Comparison of ENCODE assay signal across 8 cellular contexts in genomic region chr1:3746389-3746783, GRCh38. TPM values are rescaled to one million over a fixed set of nuclear protein-coding genes. Genes with fewer than 3 reads are reported as not detected.
A peak's percentile ranks its signal among the peaks of the same experiment; 100 is the strongest.
DNase-seq lines count a peak whose midpoint lies in the region; ATAC-seq and TF ChIP-seq lines count a peak whose summit lies in the region.

No MANE protein-coding gene starts in this region.

- DNase-seq in AG10803 (ENCODE audit: low read depth) (no peak), choroid plexus epithelial cell (ENCODE audit: low read depth) (no peak), NOMO-1 treated with DMSO at 0.1 percent for 48 hours (lab: John Stamatoyannopoulos, UW; ENCODE audit: unreplicated experiment) (no peak), GF-D8 (lab: John Stamatoyannopoulos, UW) (no peak), NCI-H446 treated with DMSO at 0.1 percent for 48 hours (lab: John Stamatoyannopoulos, UW) (no peak)

- no peak for ATAC-seq in HG02588 (IDR thresholded peaks at IDR 0.05; ENCODE audit: unreplicated experiment)

- peaks cover 25% of the 10 kb centered on the region for H3K36me3 ChIP-seq in HUES64 (ENCODE audit: insufficient read depth, low read length)
- H3K36me3 ChIP-seq in mucosa of stomach (ENCODE audit: control insufficient read depth, insufficient read depth, low read length) = no peaks in the 10 kb centered on the region

- H3K4me1 ChIP-seq in HUES64 (ENCODE audit: insufficient read depth, low read length) (peaks cover 14% of the 10 kb centered on the region), mucosa of stomach (ENCODE audit: control insufficient read depth, insufficient read depth, low read length) (peaks cover 11% of the 10 kb centered on the region)

- no peaks in the 10 kb centered on the region for H3K9me3 ChIP-seq in HUES64 (ENCODE audit: insufficient read depth, low read depth, low read length)
- H3K9me3 ChIP-seq in mucosa of stomach (ENCODE audit: control insufficient read depth, low read length) = no peaks in the 10 kb centered on the region

- TF ChIP-seq CTCF in AG10803 (conservative IDR thresholded peaks at IDR 0.05; ENCODE audit: low read length) (no peak), choroid plexus epithelial cell (conservative IDR thresholded peaks at IDR 0.05; ENCODE audit: low read depth, low read length) (no peak)

- H3K27me3 ChIP-seq in HUES64 (ENCODE audit: insufficient read depth, low read length) = peaks cover 12% of the 10 kb centered on the region; the same call in 1 of the 2 replicates
- no peaks in the 10 kb centered on the region for H3K27me3 ChIP-seq in mucosa of stomach (ENCODE audit: control insufficient read depth, insufficient read depth, low read length)

- peak overlapping the region; percentile 73 for H3K4me3 ChIP-seq in AG10803 (ENCODE audit: low read length)
- peak overlapping the region; percentile 94 for H3K4me3 ChIP-seq in HUES64 (ENCODE audit: low read length)
- peak overlapping the region; percentile 66 for H3K4me3 ChIP-seq in choroid plexus epithelial cell (ENCODE audit: low read depth, low read length)
- H3K4me3 ChIP-seq in mucosa of stomach (ENCODE audit: low read length) = peak overlapping the region; percentile 14

- H3K27ac ChIP-seq in HUES64 (ENCODE audit: low read depth, low read length) = peak overlapping the region; percentile 17; the same call in 1 of the 2 replicates

- WGBS in HUES64 = 4% methylated on average over 30 of the region's 30 CpGs

- peak overlapping the region; percentile 85 for H3K9ac ChIP-seq in HUES64 (ENCODE audit: low read depth, low read length)
- peak overlapping the region; percentile 66 for H3K9ac ChIP-seq in mucosa of stomach (ENCODE audit: low read length)

RNA-seq across cellular contexts. Expression of gene CCDC27, which starts 5.9 kb away (rescaled TPM):
- 0.05 TPM for polyA plus RNA-seq in HUES64 (2013, experiment 1 of 2)
- not detected for polyA plus RNA-seq in HUES64 (2013, experiment 2 of 2)

RNA-seq across cellular contexts. Expression of gene SMIM1, which starts 26.2 kb away (rescaled TPM):
- 4.8 TPM for polyA plus RNA-seq in HUES64 (2013, experiment 1 of 2)
- polyA plus RNA-seq in HUES64 (2013, experiment 2 of 2) = 3.6 TPM

RNA-seq across cellular contexts. Expression of gene LRRC47, which starts 49.9 kb away (rescaled TPM):
- polyA plus RNA-seq in HUES64 (2013, experiment 1 of 2) = 43.8 TPM
- 39.4 TPM for polyA plus RNA-seq in HUES64 (2013, experiment 2 of 2)

Comparison
In these comparisons a context has a peak if more than half of its experiments do, and no peak if none do; other contexts are left out.
1. H3K4me3 ChIP-seq: peak in every context shown above with its lines; median percentile 94 in HUES64; 73 in AG10803; 66 in choroid plexus epithelial cell; 14 in mucosa of stomach.